In the genomic region with DNA sequence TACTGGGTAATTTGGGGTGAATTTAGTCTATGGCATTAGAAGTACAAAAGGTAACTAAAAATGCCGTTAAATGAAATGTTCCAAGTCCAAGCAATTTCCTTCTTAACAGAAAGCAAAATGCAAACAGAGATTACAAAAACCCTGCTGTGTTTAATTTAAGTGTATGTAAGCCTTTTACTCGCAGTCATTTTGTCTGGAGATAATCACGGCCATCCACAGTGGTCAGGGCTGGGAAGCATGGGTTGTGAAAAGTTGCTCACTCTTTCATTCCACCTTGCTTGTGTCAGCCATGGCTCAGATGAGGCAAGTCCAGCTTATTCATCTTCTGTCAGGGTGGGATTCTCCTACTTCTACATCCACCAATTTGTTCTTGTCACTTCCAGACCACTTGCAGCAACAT, we compare ENCODE assay signal across 1 cellular context.
TF ChIP-seq lines count a peak whose summit lies in the region.

No MANE protein-coding gene starts in this region.

TF ChIP-seq in GM23338, 12 proteins besides CTCF, POLR2A, EP300 and RAD21 (continued from another document):
- TF ChIP-seq, protein P1, sequence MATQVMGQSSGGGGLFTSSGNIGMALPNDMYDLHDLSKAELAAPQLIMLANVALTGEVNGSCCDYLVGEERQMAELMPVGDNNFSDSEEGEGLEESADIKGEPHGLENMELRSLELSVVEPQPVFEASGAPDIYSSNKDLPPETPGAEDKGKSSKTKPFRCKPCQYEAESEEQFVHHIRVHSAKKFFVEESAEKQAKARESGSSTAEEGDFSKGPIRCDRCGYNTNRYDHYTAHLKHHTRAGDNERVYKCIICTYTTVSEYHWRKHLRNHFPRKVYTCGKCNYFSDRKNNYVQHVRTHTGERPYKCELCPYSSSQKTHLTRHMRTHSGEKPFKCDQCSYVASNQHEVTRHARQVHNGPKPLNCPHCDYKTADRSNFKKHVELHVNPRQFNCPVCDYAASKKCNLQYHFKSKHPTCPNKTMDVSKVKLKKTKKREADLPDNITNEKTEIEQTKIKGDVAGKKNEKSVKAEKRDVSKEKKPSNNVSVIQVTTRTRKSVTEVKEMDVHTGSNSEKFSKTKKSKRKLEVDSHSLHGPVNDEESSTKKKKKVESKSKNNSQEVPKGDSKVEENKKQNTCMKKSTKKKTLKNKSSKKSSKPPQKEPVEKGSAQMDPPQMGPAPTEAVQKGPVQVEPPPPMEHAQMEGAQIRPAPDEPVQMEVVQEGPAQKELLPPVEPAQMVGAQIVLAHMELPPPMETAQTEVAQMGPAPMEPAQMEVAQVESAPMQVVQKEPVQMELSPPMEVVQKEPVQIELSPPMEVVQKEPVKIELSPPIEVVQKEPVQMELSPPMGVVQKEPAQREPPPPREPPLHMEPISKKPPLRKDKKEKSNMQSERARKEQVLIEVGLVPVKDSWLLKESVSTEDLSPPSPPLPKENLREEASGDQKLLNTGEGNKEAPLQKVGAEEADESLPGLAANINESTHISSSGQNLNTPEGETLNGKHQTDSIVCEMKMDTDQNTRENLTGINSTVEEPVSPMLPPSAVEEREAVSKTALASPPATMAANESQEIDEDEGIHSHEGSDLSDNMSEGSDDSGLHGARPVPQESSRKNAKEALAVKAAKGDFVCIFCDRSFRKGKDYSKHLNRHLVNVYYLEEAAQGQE (IDR thresholded peaks at IDR 0.05; ENCODE audit: unreplicated experiment), result no peak
- TF ChIP-seq ZNF462 (CRISPR knock-in tag; IDR thresholded peaks at IDR 0.05), result no peak
- no peak for TF ChIP-seq EZH2 (IDR thresholded peaks at IDR 0.05; ENCODE audit: low read depth, unreplicated experiment)
